In the genomic region with DNA sequence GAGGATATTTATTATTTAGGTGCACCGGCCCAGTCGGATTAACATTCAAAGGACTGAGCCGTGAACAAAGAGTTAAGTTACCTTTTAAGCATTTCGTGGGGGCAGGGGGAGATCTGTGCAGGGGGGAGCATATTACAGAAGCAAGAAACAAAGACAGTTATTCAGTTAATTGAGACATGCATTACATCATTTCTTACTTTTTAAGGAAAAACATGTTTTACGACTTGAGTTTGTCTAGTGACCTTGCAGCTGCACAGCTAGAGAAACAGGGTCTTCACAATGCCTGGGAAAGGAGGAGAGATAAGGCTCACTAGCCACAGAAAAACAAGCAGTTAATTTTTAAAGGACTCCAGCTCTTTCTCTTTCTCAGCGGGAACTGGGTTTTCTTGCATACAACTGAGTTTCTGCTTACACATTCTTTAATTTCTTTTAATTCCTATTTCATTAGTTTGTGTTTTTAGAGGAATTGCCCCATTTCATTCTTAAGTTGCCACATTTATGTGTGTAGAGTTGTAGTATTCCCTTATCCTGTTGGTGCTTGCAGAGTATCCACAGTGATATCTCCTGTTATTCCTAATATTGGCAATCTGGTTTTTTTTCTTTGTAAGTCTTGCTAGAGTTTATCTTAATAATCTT, we compare ENCODE assay signal across 1 cellular context.
TF ChIP-seq lines count a peak whose summit lies in the region.

No MANE protein-coding gene starts in this region.

TF ChIP-seq in IMR-90, 13 proteins besides CTCF, POLR2A, EP300 and RAD21:
- peak; percentile 46; the same call in 1 of the 2 replicates for TF ChIP-seq CEBPB (IDR thresholded peaks at IDR 0.05; ENCODE audit: low read depth, low read length)
